20 cellular contexts compared by ENCODE assay signal in genomic region chr5:1419476-1420210, GRCh38. TPM values are rescaled to one million over a fixed set of nuclear protein-coding genes. Genes with fewer than 3 reads are reported as not detected.
DNase-seq lines count a peak whose midpoint lies in the region; ATAC-seq and TF ChIP-seq lines count a peak whose summit lies in the region.
"Had no signal": no experiment of that assay in that cellular context is flagged by ENCODE, and none has a peak within 500 bp of the region (broad histone marks: within the 10 kb centered on the region; RNA-seq: fewer than 3 reads in every experiment).

No MANE protein-coding gene starts in this region.

- H3K27me3 ChIP-seq in Caco-2 (replicated peaks; ENCODE audit: control insufficient read depth, insufficient read depth, low read length) = no peaks in the 10 kb centered on the region
- no peaks in the 10 kb centered on the region for H3K27me3 ChIP-seq in neural progenitor cell

- no peaks in the 10 kb centered on the region for H3K79me2 ChIP-seq in neural progenitor cell (ENCODE audit: low read depth)

- H3K4me1 ChIP-seq in Caco-2 (no peaks in the 10 kb centered on the region), neural progenitor cell (no peaks in the 10 kb centered on the region)

- POLR2A ChIA-PET in Caco-2 (lab: Charles Lee) = no interaction called here

- H3K4me1 Mint-ChIP-seq in central memory CD8-positive, alpha-beta T cell = no peaks in the 10 kb centered on the region
- H3K4me1 Mint-ChIP-seq in Caco-2 (ENCODE audit: low read depth, unreplicated experiment) (no peaks in the 10 kb centered on the region), neural progenitor cell (no peaks in the 10 kb centered on the region)
- no peaks in the 10 kb centered on the region for H3K4me1 Mint-ChIP-seq in activated CD8-positive, alpha-beta memory T cell treated with anti-CD3 and anti-CD28 coated beads, Interleukin-2, amount 10 ng/mL, durations not matched to agents 7 days and 5 days

- H3K27ac ChIP-seq in neural progenitor cell = no peak overlapping the region
- H3K27ac ChIP-seq: KMS-11, RWPE1 had no signal

- no peak overlapping the region for H2AFZ ChIP-seq in neural progenitor cell (replicated peaks)

- no peak overlapping the region for H3K27ac Mint-ChIP-seq in activated naive CD4-positive, alpha-beta T cell treated with anti-CD3 and anti-CD28 coated beads, Interleukin-2, amount 50 U/mL, for 72 hours
- peak overlapping the region; percentile 56 for H3K27ac Mint-ChIP-seq in central memory CD8-positive, alpha-beta T cell (ENCODE audit: low read depth)
- no peak overlapping the region for H3K27ac Mint-ChIP-seq in Caco-2 (ENCODE audit: unreplicated experiment)
- H3K27ac Mint-ChIP-seq in activated CD8-positive, alpha-beta memory T cell treated with anti-CD3 and anti-CD28 coated beads, Interleukin-2, amount 10 ng/mL, durations not matched to agents 7 days and 5 days = no peak overlapping the region
- no peak overlapping the region for H3K27ac Mint-ChIP-seq in neural progenitor cell
- H3K27ac Mint-ChIP-seq: HFFc6 had no signal

- no peaks in the 10 kb centered on the region for H3K36me3 Mint-ChIP-seq in activated naive CD4-positive, alpha-beta T cell treated with anti-CD3 and anti-CD28 coated beads, Interleukin-2, amount 50 U/mL, for 72 hours
- H3K36me3 Mint-ChIP-seq in central memory CD8-positive, alpha-beta T cell (ENCODE audit: insufficient read depth) = no peaks in the 10 kb centered on the region
- peaks cover 4% of the 10 kb centered on the region for H3K36me3 Mint-ChIP-seq in Caco-2 (ENCODE audit: insufficient read depth, unreplicated experiment)
- no peaks in the 10 kb centered on the region for H3K36me3 Mint-ChIP-seq in activated CD8-positive, alpha-beta memory T cell treated with anti-CD3 and anti-CD28 coated beads, Interleukin-2, amount 10 ng/mL, durations not matched to agents 7 days and 5 days
- no peaks in the 10 kb centered on the region for H3K36me3 Mint-ChIP-seq in neural progenitor cell

- H4K20me1 ChIP-seq in neural progenitor cell (ENCODE audit: low read depth) = no peaks in the 10 kb centered on the region

- intact Hi-C loops in posterior vena cava (cut with DNase I) = no loop called here
- intact Hi-C loops in Caco-2 (cut with micrococcal nuclease; ENCODE audit: unreplicated experiment) = no loop called here

- H3K4me3 Mint-ChIP-seq in central memory CD8-positive, alpha-beta T cell = no peak overlapping the region
- H3K4me3 Mint-ChIP-seq in Caco-2 (ENCODE audit: unreplicated experiment) (no peak overlapping the region), neural progenitor cell (no peak overlapping the region)
- no peak overlapping the region for H3K4me3 Mint-ChIP-seq in activated CD8-positive, alpha-beta memory T cell treated with anti-CD3 and anti-CD28 coated beads, Interleukin-2, amount 10 ng/mL, durations not matched to agents 7 days and 5 days
- H3K4me3 Mint-ChIP-seq: HFFc6 had no signal

- peaks cover 4 to 8% of the 10 kb centered on the region in 2 donors for H3K9me3 Mint-ChIP-seq in activated naive CD4-positive, alpha-beta T cell treated with anti-CD3 and anti-CD28 coated beads, Interleukin-2, amount 50 U/mL, for 72 hours
- H3K9me3 Mint-ChIP-seq in central memory CD8-positive, alpha-beta T cell = peaks cover 6% of the 10 kb centered on the region
- H3K9me3 Mint-ChIP-seq in Caco-2 (ENCODE audit: unreplicated experiment) (no peaks in the 10 kb centered on the region), neural progenitor cell (peaks cover 10% of the 10 kb centered on the region)
- H3K9me3 Mint-ChIP-seq in activated CD8-positive, alpha-beta memory T cell treated with anti-CD3 and anti-CD28 coated beads, Interleukin-2, amount 10 ng/mL, durations not matched to agents 7 days and 5 days (ENCODE audit: low read depth) = peaks cover 2% of the 10 kb centered on the region

- BruUV-seq in Caco-2 (replicated peaks; lab: Mats Ljungman, UMichigan) = no TSS peak

- ATAC-seq in activated naive CD4-positive, alpha-beta T cell treated with anti-CD3 and anti-CD28 coated beads, Interleukin-2, amount 50 U/mL, for 72 hours = no peak
- no peak for ATAC-seq in central memory CD8-positive, alpha-beta T cell (replicated peaks; ENCODE audit: extremely low read depth, poor library complexity, severe bottlenecking)
- no peak for ATAC-seq in activated CD8-positive, alpha-beta memory T cell treated with anti-CD3 and anti-CD28 coated beads, Interleukin-2, amount 10 ng/mL, durations not matched to agents 7 days and 5 days

- CTCF ChIA-PET in Caco-2 (lab: Charles Lee) = no interaction called here
- CTCF ChIA-PET in activated CD8-positive, alpha-beta memory T cell treated with anti-CD3 and anti-CD28 coated beads, Interleukin-2, amount 10 ng/mL, durations not matched to agents 7 days and 5 days (lab: Charles Lee) = no interaction called here

- TF ChIP-seq CTCF in Caco-2 (IDR thresholded peaks at IDR 0.05; ENCODE audit: insufficient read depth in 1 of 2, low read depth in 1 of 2, low read length in 1 of 2, severe bottlenecking in 1 of 2, unreplicated experiment in 1 of 2) (no peak), neural progenitor cell (IDR thresholded peaks at IDR 0.05) (no peak)

- H3K36me3 ChIP-seq in Caco-2 (ENCODE audit: control insufficient read depth, insufficient read depth, low read length) (no peaks in the 10 kb centered on the region), neural progenitor cell (no peaks in the 10 kb centered on the region)

- no peaks in the 10 kb centered on the region for H3F3A ChIP-seq in neural progenitor cell (ENCODE audit: low read depth)

- H3K4me3 ChIP-seq in Caco-2 (ENCODE audit: low read depth, low read length) (no peak overlapping the region), neural progenitor cell (no peak overlapping the region)

- peak; percentile 5 for DNase-seq in activated naive CD4-positive, alpha-beta T cell treated with anti-CD3 and anti-CD28 coated beads, Interleukin-2, amount 50 U/mL, for 16 hours
- no peak for DNase-seq in activated naive CD4-positive, alpha-beta T cell treated with anti-CD3 and anti-CD28 coated beads, Interleukin-2, amount 50 U/mL, for 72 hours (ENCODE audit: low spot score in 2 of 2)
- peak; percentile 26 for DNase-seq in COLO668 (lab: John Stamatoyannopoulos, UW; ENCODE audit: unreplicated experiment)
- DNase-seq in central memory CD8-positive, alpha-beta T cell (ENCODE audit: low spot score in 2 of 2) = no peak
- peak; percentile 72 for DNase-seq in posterior vena cava (ENCODE audit: low spot score)
- DNase-seq in Caco-2 = no peak
- DNase-seq in activated CD8-positive, alpha-beta memory T cell treated with anti-CD3 and anti-CD28 coated beads, Interleukin-2, amount 10 ng/mL, durations not matched to agents 7 days and 5 days = no peak
- no peak for DNase-seq in neural progenitor cell (ENCODE audit: low spot score)
- DNase-seq: DMS53; HFFc6; NCI-H1048; NCI-H1694; NCI-H526 treated with DMSO at 0.1 percent for 48 hours; NK-92 treated with Interleukin-12 subunit alpha and Interleukin-12 subunit beta, amount 100 ng/mL, for 24 hours; OCI-M1 had no signal

- H3K27me3 Mint-ChIP-seq in central memory CD8-positive, alpha-beta T cell = peaks cover 8% of the 10 kb centered on the region
- H3K27me3 Mint-ChIP-seq in Caco-2 (ENCODE audit: insufficient read depth, unreplicated experiment) (peaks cover 21% of the 10 kb centered on the region), neural progenitor cell (ENCODE audit: insufficient read depth, low read depth) (peaks cover 19% of the 10 kb centered on the region)
- H3K27me3 Mint-ChIP-seq in activated CD8-positive, alpha-beta memory T cell treated with anti-CD3 and anti-CD28 coated beads, Interleukin-2, amount 10 ng/mL, durations not matched to agents 7 days and 5 days = no peaks in the 10 kb centered on the region

- no peak overlapping the region for H3K9ac ChIP-seq in neural progenitor cell
- H3K9ac ChIP-seq: KMS-11 had no signal

- H3K9me3 ChIP-seq in Caco-2 (no peaks in the 10 kb centered on the region), neural progenitor cell (ENCODE audit: low read depth) (no peaks in the 10 kb centered on the region)

- H3K4me2 ChIP-seq in neural progenitor cell = no peak overlapping the region
- H3K4me2 ChIP-seq: KMS-11 had no signal

RNA-seq across cellular contexts. Expression of gene SLC6A3, which starts 25.6 kb away (rescaled TPM):
- not detected for total RNA-seq in activated naive CD4-positive, alpha-beta T cell treated with anti-CD3 and anti-CD28 coated beads, Interleukin-2, amount 50 U/mL, for 72 hours
- under 1 TPM; 0.10 to 0.19 TPM for total RNA-seq in posterior vena cava
- total RNA-seq in Caco-2 (2022) = not detected in 2 replicates
- total RNA-seq in activated CD8-positive, alpha-beta memory T cell treated with anti-CD3 and anti-CD28 coated beads, Interleukin-2, amount 10 ng/mL, durations not matched to agents 7 days and 5 days = under 1 TPM; 0.07 to 0.23 TPM
- 0.19 and 0.32 TPM in 2 replicates for total RNA-seq in neural progenitor cell (ENCODE audit: low replicate concordance)
- total RNA-seq: A673, HFFc6, M059J, SK-MEL-5 had no signal

Comparison
In these comparisons a context has a peak if more than half of its experiments do, and no peak if none do; other contexts are left out.
1. DNase-seq: peak in activated naive CD4-positive, alpha-beta T cell treated with anti-CD3 and anti-CD28 coated beads, Interleukin-2, amount 50 U/mL, for 16 hours (single experiment), COLO668 (single experiment) and posterior vena cava (single experiment); none in activated naive CD4-positive, alpha-beta T cell treated with anti-CD3 and anti-CD28 coated beads, Interleukin-2, amount 50 U/mL, for 72 hours (0 of 2), central memory CD8-positive, alpha-beta T cell (0 of 2), Caco-2 (0 of 2), activated CD8-positive, alpha-beta memory T cell treated with anti-CD3 and anti-CD28 coated beads, Interleukin-2, amount 10 ng/mL, durations not matched to agents 7 days and 5 days (single experiment) and neural progenitor cell (single experiment).